8 cellular contexts compared by ENCODE assay signal in genomic region chr14:88825078-88825458, GRCh38. TPM values are rescaled to one million over a fixed set of nuclear protein-coding genes. Genes with fewer than 3 reads are reported as not detected.
DNase-seq lines count a peak whose midpoint lies in the region; ATAC-seq and TF ChIP-seq lines count a peak whose summit lies in the region.

No MANE protein-coding gene starts in this region.

- H3K4me3 ChIP-seq in right atrium auricular region (peak overlapping the region; percentile 56 to 75), spleen (peak overlapping the region; percentile 56 to 84 (median 69))

- no peaks in the 10 kb centered on the region for H3K36me3 Mint-ChIP-seq in T-helper 2 cell treated with Interferon-gamma antibody and Interleukin-4, amounts not matched to agents 5 μg/mL and 100 μg/mL, for 36 hours (ENCODE audit: low read depth)
- no peaks in the 10 kb centered on the region for H3K36me3 Mint-ChIP-seq in activated B cell treated with CpG ODN at 0.5 μM for 24 hours (ENCODE audit: low read depth)

- intact Hi-C loops in activated B cell treated with CpG ODN at 0.5 μM for 24 hours (cut with micrococcal nuclease) (loop anchor here (2.0 to 10.0 kb wide), 5 partner anchors 262 to 1934 kb away; partner anchors contain the start of genes CALM1, PSMC1 and ZC3H14), spleen (cut with DNase I; ENCODE audit: low total_unique reads) (no loop called here)

- in situ Hi-C loops in GM13977 (cut with MboI; ENCODE audit: low pct_unique_long_range_greater_than_20kb, low sequenced_read_pairs, unreplicated experiment), result no loop called here

- POLR2A ChIA-PET in activated B cell treated with CpG ODN at 0.5 μM for 24 hours (lab: Charles Lee), result interaction anchor here (1.0 to 1.5 kb wide), 2 partner anchors 32 to 1558 kb away, joined by 5 to 8 read pairs; partner anchors contain the start of gene EML5

- DNase-seq in T-helper 2 cell treated with Interferon-gamma antibody and Interleukin-4, amounts not matched to agents 5 μg/mL and 100 μg/mL, for 36 hours (ENCODE audit: low spot score), result no peak
- no peak for DNase-seq in T-helper 2 cell
- DNase-seq in activated B cell treated with CpG ODN at 0.5 μM for 24 hours, result no peak
- no peak for DNase-seq in right atrium auricular region (ENCODE audit: low spot score)
- no peak for DNase-seq in spleen
- DNase-seq in T-helper 9 cell, result no peak
- DNase-seq in GM13977 (ENCODE audit: low spot score), result no peak
- DNase-seq in NCI-H1694 (lab: John Stamatoyannopoulos, UW), result no peak

- H3K27ac ChIP-seq in right atrium auricular region (peak overlapping the region; percentile 78 to 83), spleen (peak overlapping the region; percentile 78 to 93 (median 87))

- H3K9me3 ChIP-seq in right atrium auricular region (no peaks in the 10 kb centered on the region), spleen (no peaks in the 10 kb centered on the region)

- peaks cover 0 to 9% of the 10 kb centered on the region in 2 donors for H3K4me1 ChIP-seq in right atrium auricular region
- H3K4me1 ChIP-seq in spleen, result peaks cover 0 to 36% (median 24%) of the 10 kb centered on the region in 6 donors

- no peaks in the 10 kb centered on the region for H3K9me3 Mint-ChIP-seq in T-helper 2 cell treated with Interferon-gamma antibody and Interleukin-4, amounts not matched to agents 5 μg/mL and 100 μg/mL, for 36 hours
- no peaks in the 10 kb centered on the region for H3K9me3 Mint-ChIP-seq in activated B cell treated with CpG ODN at 0.5 μM for 24 hours

- CTCF ChIA-PET in activated B cell treated with CpG ODN at 0.5 μM for 24 hours (lab: Charles Lee), result interaction anchor here (3.0 kb wide), 1 partner anchor 157 kb away, joined by 9 read pairs; no protein-coding TSS in a partner anchor

- H3K4me1 Mint-ChIP-seq in T-helper 2 cell treated with Interferon-gamma antibody and Interleukin-4, amounts not matched to agents 5 μg/mL and 100 μg/mL, for 36 hours (ENCODE audit: low read depth), result peaks cover 8% of the 10 kb centered on the region
- H3K4me1 Mint-ChIP-seq in activated B cell treated with CpG ODN at 0.5 μM for 24 hours, result peaks cover 15% of the 10 kb centered on the region

- no peak for ATAC-seq in activated B cell treated with CpG ODN at 0.5 μM for 24 hours (ENCODE audit: low read depth)

- H3K27me3 ChIP-seq in right atrium auricular region (no peaks in the 10 kb centered on the region), spleen (replicated peaks in 1 of 7) (no peaks in the 10 kb centered on the region)

- H3K27ac Mint-ChIP-seq in T-helper 2 cell treated with Interferon-gamma antibody and Interleukin-4, amounts not matched to agents 5 μg/mL and 100 μg/mL, for 36 hours, result no peak overlapping the region
- H3K27ac Mint-ChIP-seq in activated B cell treated with CpG ODN at 0.5 μM for 24 hours, result peak overlapping the region; percentile 68

- no peak for TF ChIP-seq CTCF in activated B cell treated with CpG ODN at 0.5 μM for 24 hours (IDR thresholded peaks at IDR 0.05)
- TF ChIP-seq CTCF in right atrium auricular region (IDR thresholded peaks at IDR 0.05), result no peak
- TF ChIP-seq CTCF in spleen (IDR thresholded peaks at IDR 0.05 in 8 of 11, conservative IDR thresholded peaks at IDR 0.05 in 3 of 11), result no peak
- no peak for TF ChIP-seq CTCF in GM13977 (IDR thresholded peaks at IDR 0.05; ENCODE audit: extremely low read depth, insufficient read depth, missing control alignments)

- TF ChIP-seq POLR2A in spleen (IDR thresholded peaks at IDR 0.05), result no peak

- 6 to 14% (median 8%) methylated on average over 5 of the region's 5 CpGs for WGBS in spleen, 5 donors

- H3K36me3 ChIP-seq in right atrium auricular region, result no peaks in the 10 kb centered on the region
- H3K36me3 ChIP-seq in spleen, result no peaks in the 10 kb centered on the region

- peak overlapping the region; percentile 88 for H3K4me3 Mint-ChIP-seq in T-helper 2 cell treated with Interferon-gamma antibody and Interleukin-4, amounts not matched to agents 5 μg/mL and 100 μg/mL, for 36 hours
- H3K4me3 Mint-ChIP-seq in activated B cell treated with CpG ODN at 0.5 μM for 24 hours, result peak overlapping the region; percentile 88

- H3K27me3 Mint-ChIP-seq in T-helper 2 cell treated with Interferon-gamma antibody and Interleukin-4, amounts not matched to agents 5 μg/mL and 100 μg/mL, for 36 hours (ENCODE audit: low read depth), result peaks cover 27% of the 10 kb centered on the region
- peaks cover 7% of the 10 kb centered on the region for H3K27me3 Mint-ChIP-seq in activated B cell treated with CpG ODN at 0.5 μM for 24 hours

RNA-seq across cellular contexts. Expression of gene TTC8, which starts 0.6 kb away (rescaled TPM):
- total RNA-seq in activated B cell treated with CpG ODN at 0.5 μM for 24 hours, result 4.8 and 6.0 TPM in 2 replicates
- 10 to 100 TPM in 1 of 2 donors, 1 to 10 TPM in 1; 8.0 to 19.5 TPM for total RNA-seq in right atrium auricular region
- total RNA-seq in spleen, result 10 to 100 TPM; 10.4 to 23.6 (median 17.6) TPM
- 1 to 10 TPM; 4.5 to 9.2 (median 7.4) TPM for polyA plus RNA-seq in spleen

RNA-seq across cellular contexts. Expression of gene EML5, which starts 32.3 kb away (rescaled TPM):
- total RNA-seq in activated B cell treated with CpG ODN at 0.5 μM for 24 hours (3.8 and 5.0 TPM in 2 replicates), right atrium auricular region (under 1 TPM; 0.11 to 0.75 TPM), spleen (1 to 10 TPM; 1.8 to 3.8 (median 2.7) TPM)
- polyA plus RNA-seq in spleen, result under 1 TPM; 0.21 to 0.38 (median 0.37) TPM
